ENCODE assay signal across 8 cellular contexts in genomic region chr15:85689729-85690128, GRCh38.
DNase-seq lines count a peak whose midpoint lies in the region; ATAC-seq and TF ChIP-seq lines count a peak whose summit lies in the region.

No MANE protein-coding gene starts in this region.

- peak overlapping the region; percentile 97 for H3K4me3 Mint-ChIP-seq in CD4-positive, alpha-beta T cell

- H3K4me3 ChIP-seq in NT2/D1 (ENCODE audit: insufficient read length, low read depth) (peak overlapping the region; percentile 22), cardiac muscle cell (peak overlapping the region; percentile 10)

- peak overlapping the region; percentile 58 for H3K9ac ChIP-seq in NT2/D1 (ENCODE audit: insufficient read length, low read depth)

- peak; percentile 46 to 64 (median 55) for DNase-seq in CD4-positive, alpha-beta T cell
- DNase-seq in NT2/D1 (ENCODE audit: low read depth, low spot score) (peak; percentile 66), cardiac muscle cell (ENCODE audit: low read depth in 1 of 2, low spot score in 1 of 2) (peak in 1 of 2 donors; percentile 82), pulmonary artery endothelial cell (ENCODE audit: low read depth, low spot score) (peak; percentile 67), D341Med (ENCODE audit: low spot score) (no peak), NCI-H526 treated with DMSO at 0.1 percent for 48 hours (lab: John Stamatoyannopoulos, UW) (no peak)
- peak; percentile 52 for DNase-seq in activated gamma-delta T cell treated with anti-CD3 and anti-CD28 coated beads, Interleukin-2, amount 50 U/mL, for 16 hours (ENCODE audit: low read depth)

- peak overlapping the region; percentile 84 for H3K27ac ChIP-seq in CD4-positive, alpha-beta T cell (ENCODE audit: low read depth, low read length)
- H3K27ac ChIP-seq in cardiac muscle cell = peak overlapping the region; percentile 62

- H3K4me1 ChIP-seq in NT2/D1 (ENCODE audit: insufficient read depth, insufficient read length) (no peaks in the 10 kb centered on the region), cardiac muscle cell (ENCODE audit: low read depth) (peaks cover 50% of the 10 kb centered on the region)

- no peaks in the 10 kb centered on the region for H3K9me3 ChIP-seq in CD4-positive, alpha-beta T cell (ENCODE audit: control insufficient read depth, low read length)
- H3K9me3 ChIP-seq in NT2/D1 (ENCODE audit: insufficient read depth, low read length) (no peaks in the 10 kb centered on the region), cardiac muscle cell (ENCODE audit: low read depth) (no peaks in the 10 kb centered on the region)

- H3K27ac Mint-ChIP-seq in CD4-positive, alpha-beta T cell = peak overlapping the region; percentile 93

- no peaks in the 10 kb centered on the region for H3K27me3 Mint-ChIP-seq in CD4-positive, alpha-beta T cell

- H3K27me3 ChIP-seq in CD4-positive, alpha-beta T cell (ENCODE audit: control insufficient read depth, insufficient read depth, low read length) = no peaks in the 10 kb centered on the region
- H3K27me3 ChIP-seq in NT2/D1 (ENCODE audit: insufficient read depth, insufficient read length) (no peaks in the 10 kb centered on the region), cardiac muscle cell (no peaks in the 10 kb centered on the region)

- peaks cover 51% of the 10 kb centered on the region for H3K36me3 ChIP-seq in NT2/D1 (ENCODE audit: insufficient read depth, insufficient read length, low read length)
- H3K36me3 ChIP-seq in cardiac muscle cell = peaks cover 28% of the 10 kb centered on the region

- ATAC-seq in CD4-positive, alpha-beta T cell (ENCODE audit: poor library complexity) = peak; percentile 86
- peak; percentile 44 for ATAC-seq in GM21529 (IDR thresholded peaks at IDR 0.05; ENCODE audit: unreplicated experiment)

- POLR2A ChIA-PET in CD4-positive, alpha-beta T cell (lab: Charles Lee) = interaction anchor here (0.9 to 5.7 kb wide), 17 partner anchors 9 to 359 kb away, joined by 3 to 83 read pairs (median 5); partner anchors contain the start of gene AKAP13

- CTCF ChIA-PET in CD4-positive, alpha-beta T cell (lab: Charles Lee) = interaction anchor here (0.8 to 1.8 kb wide), 7 partner anchors 12 to 395 kb away, joined by 3 to 9 read pairs (median 3); no protein-coding TSS in a partner anchor

- intact Hi-C loops in CD4-positive, alpha-beta T cell (cut with DNase I, micrococcal nuclease) = loop anchor here (1.0 to 10.0 kb wide), 6 partner anchors 13 to 395 kb away; no protein-coding TSS in a partner anchor

- H3K4me1 Mint-ChIP-seq in CD4-positive, alpha-beta T cell (ENCODE audit: low read depth) = peaks cover 76% of the 10 kb centered on the region

- H3K36me3 Mint-ChIP-seq in CD4-positive, alpha-beta T cell (ENCODE audit: low read depth) = peaks cover 63% of the 10 kb centered on the region

- H3K9me3 Mint-ChIP-seq in CD4-positive, alpha-beta T cell = no peaks in the 10 kb centered on the region

- TF ChIP-seq CTCF in CD4-positive, alpha-beta T cell (IDR thresholded peaks at IDR 0.05) = peak; percentile 6
- no peak for TF ChIP-seq CTCF in cardiac muscle cell (IDR thresholded peaks at IDR 0.05; ENCODE audit: low read depth, low read length)

Comparison
In these comparisons a context has a peak if more than half of its experiments do, and no peak if none do; other contexts are left out.
1. DNase-seq: peak in CD4-positive, alpha-beta T cell (10 of 10), NT2/D1 (single experiment), activated gamma-delta T cell treated with anti-CD3 and anti-CD28 coated beads, Interleukin-2, amount 50 U/mL, for 16 hours (single experiment) and pulmonary artery endothelial cell (single experiment); none in D341Med (single experiment) and NCI-H526 treated with DMSO at 0.1 percent for 48 hours (single experiment).